15 cellular contexts compared by ENCODE assay signal in the genomic region with DNA sequence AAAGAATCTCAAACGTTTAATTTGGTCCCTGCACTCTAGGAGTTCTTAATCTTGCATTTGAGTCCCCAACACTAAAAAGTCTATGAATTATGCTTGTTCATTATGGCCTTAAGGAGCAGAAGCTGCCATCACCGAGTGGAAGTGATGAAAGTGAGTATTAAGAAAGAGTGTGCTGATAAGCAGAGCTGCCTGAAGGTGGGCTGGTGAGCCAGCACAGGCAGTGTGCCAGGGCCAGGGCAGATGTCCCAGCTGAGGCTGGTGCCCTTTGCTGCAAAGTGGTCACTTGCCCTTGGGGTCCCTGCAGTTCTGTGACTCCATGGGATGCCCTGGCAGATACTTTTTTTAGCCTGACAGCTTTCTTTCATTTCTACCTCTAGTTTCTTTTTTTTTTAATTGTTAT.
DNase-seq lines count a peak whose midpoint lies in the region; ATAC-seq, FAIRE-seq and TF ChIP-seq lines count a peak whose summit lies in the region.
"Had no signal": no experiment of that assay in that cellular context is flagged by ENCODE, and none has a peak within 500 bp of the region (broad histone marks: within the 10 kb centered on the region; RNA-seq: fewer than 3 reads in every experiment).

No MANE protein-coding gene starts in this region.

- H3K9me3 ChIP-seq in DOHH2 (ENCODE audit: control insufficient read depth, insufficient read depth, low read length) (no peaks in the 10 kb centered on the region), GM12878 (replicated peaks; ENCODE audit: control insufficient read depth, insufficient read depth, low read length) (no peaks in the 10 kb centered on the region; the same call in 2 of the 3 replicates), kidney (ENCODE audit: control insufficient read depth in 1 of 2, low read length in 2 of 2) (no peaks in the 10 kb centered on the region)
- no peaks in the 10 kb centered on the region for H3K9me3 ChIP-seq in effector memory CD4-positive, alpha-beta T cell (ENCODE audit: control insufficient read depth, low read length)
- H3K9me3 ChIP-seq: left lung had no signal

- CTCF ChIA-PET in GM12878 (lab: Yijun Ruan, JAX) = interaction anchor here (0.6 to 2.2 kb wide), 8 partner anchors 10 to 1127 kb away, joined by 3 to 14 read pairs (median 4); no protein-coding TSS in a partner anchor

- H3K27me3 ChIP-seq in DOHH2 (ENCODE audit: control insufficient read depth, low read length) (peaks cover 10% of the 10 kb centered on the region; the same call in 1 of the 2 replicates), GM12878 (replicated peaks in 1 of 2; ENCODE audit: control insufficient read depth in 2 of 2, insufficient read depth in 2 of 2, low read length in 1 of 2) (no peaks in the 10 kb centered on the region)
- H3K27me3 ChIP-seq in effector memory CD4-positive, alpha-beta T cell (replicated peaks; ENCODE audit: control insufficient read depth, insufficient read depth, low read length, poor library complexity, severe bottlenecking) = no peaks in the 10 kb centered on the region
- H3K27me3 ChIP-seq: left lung had no signal

- H3K9ac ChIP-seq in GM12878 (ENCODE audit: control insufficient read depth, insufficient read depth, low read length) (no peak overlapping the region), kidney (ENCODE audit: low read length in 2 of 2) (no peak overlapping the region)

- no peak overlapping the region for H3K4me3 Mint-ChIP-seq in stimulated activated naive CD8-positive, alpha-beta T cell treated with anti-CD3 and anti-CD28 coated beads, Interleukin-15, amount 100 ng/mL, for 72 hours
- H3K4me3 Mint-ChIP-seq: CD8-positive, alpha-beta T cell; dendritic cell treated with granulocyte-macrophage colony-stimulating factor and Interleukin-4, amounts not matched to agents 40 ng/mL and 50 ng/mL, for 4 days had no signal

- TF ChIP-seq RAD21 in GM12878 (IDR thresholded peaks at IDR 0.05; ENCODE audit: insufficient read depth, low read depth, low read length) = no peak

- peaks cover 0 to 2% of the 10 kb centered on the region in 2 donors for H3K9me3 Mint-ChIP-seq in stimulated activated naive CD8-positive, alpha-beta T cell treated with anti-CD3 and anti-CD28 coated beads, Interleukin-15, amount 100 ng/mL, for 72 hours
- H3K9me3 Mint-ChIP-seq: CD8-positive, alpha-beta T cell had no signal

- no peak overlapping the region for H2AFZ ChIP-seq in GM12878 (ENCODE audit: control insufficient read depth, low read depth, low read length)

- H3K4me3 ChIP-seq in DOHH2 (ENCODE audit: low read length) (no peak overlapping the region), GM12878 (no peak overlapping the region), kidney (ENCODE audit: low read length in 2 of 2) (no peak overlapping the region)
- H3K4me3 ChIP-seq in effector memory CD4-positive, alpha-beta T cell (ENCODE audit: insufficient read depth, low read depth, low read length, poor library complexity, severe bottlenecking) = no peak overlapping the region
- H3K4me3 ChIP-seq: left lung had no signal

- H4K20me1 ChIP-seq in DOHH2 (ENCODE audit: control insufficient read depth, insufficient read depth, low read depth, low read length) (no peaks in the 10 kb centered on the region), GM12878 (ENCODE audit: control insufficient read depth, insufficient read depth) (no peaks in the 10 kb centered on the region)

- ATAC-seq in GM12878 (peak; percentile 65), GM19328 (IDR thresholded peaks at IDR 0.05; ENCODE audit: unreplicated experiment) (no peak)
- ATAC-seq in stimulated activated naive CD8-positive, alpha-beta T cell treated with anti-CD3 and anti-CD28 coated beads, Interleukin-15, amount 100 ng/mL, for 72 hours = no peak
- ATAC-seq: left lung had no signal

- POLR2A ChIA-PET in GM12878 (lab: Charles Lee) = interaction anchor here (1.1 kb wide), 1 partner anchor 17 kb away, joined by 3 read pairs; no protein-coding TSS in a partner anchor

- no peaks in the 10 kb centered on the region for H3K9me2 ChIP-seq in DOHH2 (replicated peaks; ENCODE audit: control insufficient read depth, low read length)

- TF ChIP-seq CTCF in DOHH2 (IDR thresholded peaks at IDR 0.05; ENCODE audit: low read depth, low read length, poor library complexity, severe bottlenecking) (no peak), GM12878 (IDR thresholded peaks at IDR 0.05 in 2 of 3, conservative IDR thresholded peaks at IDR 0.05 in 1 of 3; ENCODE audit: control insufficient read depth in 2 of 3, extremely low read depth in 1 of 3, insufficient read depth in 1 of 3, low read depth in 3 of 3, low read length in 3 of 3) (no peak), kidney (IDR thresholded peaks at IDR 0.05; ENCODE audit: borderline replicate concordance, extremely low read depth, insufficient read depth) (no peak)

- in situ Hi-C loops in GM12878 (cut with MboI) = no loop called here

- peaks cover 46% of the 10 kb centered on the region for H3K27me3 Mint-ChIP-seq in stimulated activated naive CD8-positive, alpha-beta T cell treated with anti-CD3 and anti-CD28 coated beads, Interleukin-15, amount 100 ng/mL, for 72 hours

- H3K27ac Mint-ChIP-seq in stimulated activated naive CD8-positive, alpha-beta T cell treated with anti-CD3 and anti-CD28 coated beads, Interleukin-15, amount 100 ng/mL, for 72 hours = no peak overlapping the region
- H3K27ac Mint-ChIP-seq: CD8-positive, alpha-beta T cell; dendritic cell treated with granulocyte-macrophage colony-stimulating factor and Interleukin-4, amounts not matched to agents 40 ng/mL and 50 ng/mL, for 4 days had no signal

- FAIRE-seq in GM12878 (lab: Jason Lieb, UNC) (no peak), kidney (lab: Jason Lieb, UNC) (no peak)

- H3K36me3 ChIP-seq in DOHH2 (ENCODE audit: control insufficient read depth, low read length) (no peaks in the 10 kb centered on the region), GM12878 (ENCODE audit: control insufficient read depth in 2 of 2, insufficient read depth in 2 of 2, low read length in 1 of 2) (no peaks in the 10 kb centered on the region), kidney (ENCODE audit: control insufficient read depth in 1 of 2, insufficient read depth in 2 of 2, low read length in 2 of 2) (no peaks in the 10 kb centered on the region)
- no peaks in the 10 kb centered on the region for H3K36me3 ChIP-seq in effector memory CD4-positive, alpha-beta T cell (ENCODE audit: control insufficient read depth, insufficient read depth, low read length)
- H3K36me3 ChIP-seq: left lung had no signal

- peaks cover 6% of the 10 kb centered on the region; the same call in 1 of the 2 replicates for H3F3A ChIP-seq in DOHH2 (ENCODE audit: control insufficient read depth, insufficient read depth)

- WGBS in GM12878 (ENCODE audit: insufficient coverage, insufficient replicate concordance, low lambda C conversion rate, missing lambda C conversion rate) = 5% methylated on average over 2 of the region's 2 CpGs

- RAD21 ChIA-PET in GM12878 (lab: Charles Lee; ENCODE audit: unreplicated experiment) = interaction anchor here (1.0 kb wide), 1 partner anchor 8 kb away, joined by 3 read pairs; no protein-coding TSS in a partner anchor

- H3K4me1 ChIP-seq in DOHH2 (ENCODE audit: control insufficient read depth, low read length) (peaks cover 32% of the 10 kb centered on the region), GM12878 (ENCODE audit: control insufficient read depth, insufficient read depth, low read length) (peaks cover 21% of the 10 kb centered on the region), kidney (ENCODE audit: control insufficient read depth in 1 of 2, insufficient read depth in 1 of 2, low read depth in 1 of 2, low read length in 2 of 2) (peaks cover 0 to 2% of the 10 kb centered on the region in 2 donors)
- H3K4me1 ChIP-seq in effector memory CD4-positive, alpha-beta T cell (ENCODE audit: control insufficient read depth, insufficient read depth, low read length, poor library complexity, severe bottlenecking) = no peaks in the 10 kb centered on the region
- H3K4me1 ChIP-seq: left lung had no signal

- H3K4me1 Mint-ChIP-seq in stimulated activated naive CD8-positive, alpha-beta T cell treated with anti-CD3 and anti-CD28 coated beads, Interleukin-15, amount 100 ng/mL, for 72 hours = peaks cover 11% of the 10 kb centered on the region

- no peak for TF ChIP-seq POLR2A in GM12878 (IDR thresholded peaks at IDR 0.05; ENCODE audit: low read depth, low read length)

- TF ChIP-seq EP300 in GM12878 (IDR thresholded peaks at IDR 0.05; ENCODE audit: borderline replicate concordance in 1 of 2, control insufficient read depth in 1 of 2, low read depth in 2 of 2, low read length in 2 of 2) = no peak

- BruUV-seq in GM12878 (replicated peaks; lab: Mats Ljungman, UMichigan) = no TSS peak

- intact Hi-C loops in GM12878 (cut with micrococcal nuclease; ENCODE audit: unreplicated experiment) (no loop called here), kidney (cut with DNase I) (no loop called here)

- SMC1A ChIA-PET in GM12878 (lab: Charles Lee; ENCODE audit: uncharacterized antibody, unreplicated experiment) = interaction anchor here (0.7 to 1.7 kb wide), 4 partner anchors 8 to 105 kb away, joined by 3 to 5 read pairs (median 4); partner anchors contain the start of gene PYROXD2

- DNase-seq in M059J (ENCODE audit: low read depth) (peak; percentile 19), GM12878 (ENCODE audit: low read depth, low spot score) (no peak), iris pigment epithelial cell (ENCODE audit: low read depth) (peak; percentile 41), kidney (no peak)
- DNase-seq in stimulated activated naive CD8-positive, alpha-beta T cell treated with anti-CD3 and anti-CD28 coated beads, Interleukin-15, amount 100 ng/mL, for 72 hours = no peak
- no peak for DNase-seq in effector memory CD4-positive, alpha-beta T cell
- DNase-seq: activated CD4-positive, alpha-beta T cell treated with anti-CD3 and anti-CD28 coated beads, Interleukin-2, amount 50 U/mL, for 1 hour; activated gamma-delta T cell treated with Interleukin-2 at 50 U/mL for 16 hours; CD8-positive, alpha-beta T cell; left lung; stimulated activated CD4-positive, alpha-beta T cell treated with anti-CD3 and anti-CD28 coated beads, Interleukin-2, amount 100 ng/mL, for 24 hours; stimulated activated naive CD4-positive, alpha-beta T cell treated with Interleukin-2 at 50 U/mL for 16 hours had no signal

- H3K79me2 ChIP-seq in DOHH2 (ENCODE audit: control insufficient read depth, low read length) = no peaks in the 10 kb centered on the region
- H3K79me2 ChIP-seq in GM12878 (ENCODE audit: control insufficient read depth, insufficient read depth, low read length) = no peaks in the 10 kb centered on the region

- no peak overlapping the region for H3K27ac ChIP-seq in DOHH2 (ENCODE audit: low read depth, low read length)
- H3K27ac ChIP-seq in GM12878 (ENCODE audit: control insufficient read depth, insufficient read depth) = no peak overlapping the region
- H3K27ac ChIP-seq in kidney (ENCODE audit: low read depth in 2 of 2, low read length in 2 of 2) = no peak overlapping the region
- H3K27ac ChIP-seq in effector memory CD4-positive, alpha-beta T cell (ENCODE audit: insufficient read depth, low read length, poor library complexity, severe bottlenecking) = no peak overlapping the region
- H3K27ac ChIP-seq: left lung had no signal

- peak overlapping the region; percentile 71; the same call in 1 of the 2 replicates for H3K4me2 ChIP-seq in DOHH2 (ENCODE audit: low read length)
- peak overlapping the region; percentile 90 for H3K4me2 ChIP-seq in GM12878 (ENCODE audit: control insufficient read depth, insufficient read depth)

Comparison
In these comparisons a context has a peak if more than half of its experiments do, and no peak if none do; other contexts are left out.
1. DNase-seq: peak in M059J (single experiment) and iris pigment epithelial cell (single experiment); none in GM12878 (single experiment), stimulated activated naive CD8-positive, alpha-beta T cell treated with anti-CD3 and anti-CD28 coated beads, Interleukin-15, amount 100 ng/mL, for 72 hours (0 of 2), kidney (single experiment) and effector memory CD4-positive, alpha-beta T cell (0 of 3).